Comparison of ENCODE assay signal across 1 cellular context in genomic region chr3:45760878-45761711, GRCh38.
A peak's percentile ranks its signal among the peaks of the same experiment; 100 is the strongest.
TF ChIP-seq lines count a peak whose summit lies in the region.

No MANE protein-coding gene starts in this region.

TF ChIP-seq in GM12878, 131 proteins besides CTCF, POLR2A, EP300 and RAD21 (continued from another document and continues in another):
- TF ChIP-seq, protein P1, sequence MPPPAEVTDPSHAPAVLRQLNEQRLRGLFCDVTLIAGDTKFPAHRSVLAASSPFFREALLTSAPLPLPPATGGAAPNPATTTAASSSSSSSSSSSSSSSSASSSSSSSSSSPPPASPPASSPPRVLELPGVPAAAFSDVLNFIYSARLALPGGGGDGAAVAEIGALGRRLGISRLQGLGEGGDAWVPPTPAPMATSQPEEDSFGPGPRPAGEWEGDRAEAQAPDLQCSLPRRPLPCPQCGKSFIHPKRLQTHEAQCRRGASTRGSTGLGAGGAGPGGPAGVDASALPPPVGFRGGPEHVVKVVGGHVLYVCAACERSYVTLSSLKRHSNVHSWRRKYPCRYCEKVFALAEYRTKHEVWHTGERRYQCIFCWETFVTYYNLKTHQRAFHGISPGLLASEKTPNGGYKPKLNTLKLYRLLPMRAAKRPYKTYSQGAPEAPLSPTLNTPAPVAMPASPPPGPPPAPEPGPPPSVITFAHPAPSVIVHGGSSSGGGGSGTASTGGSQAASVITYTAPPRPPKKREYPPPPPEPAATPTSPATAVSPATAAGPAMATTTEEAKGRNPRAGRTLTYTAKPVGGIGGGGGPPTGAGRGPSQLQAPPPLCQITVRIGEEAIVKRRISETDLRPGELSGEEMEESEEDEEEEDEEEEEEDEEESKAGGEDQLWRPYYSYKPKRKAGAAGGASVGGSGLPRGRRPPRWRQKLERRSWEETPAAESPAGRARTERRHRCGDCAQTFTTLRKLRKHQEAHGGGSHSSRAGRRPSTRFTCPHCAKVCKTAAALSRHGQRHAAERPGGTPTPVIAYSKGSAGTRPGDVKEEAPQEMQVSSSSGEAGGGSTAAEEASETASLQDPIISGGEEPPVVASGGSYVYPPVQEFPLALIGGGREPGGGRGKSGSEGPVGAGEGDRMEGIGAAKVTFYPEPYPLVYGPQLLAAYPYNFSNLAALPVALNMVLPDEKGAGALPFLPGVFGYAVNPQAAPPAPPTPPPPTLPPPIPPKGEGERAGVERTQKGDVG (CRISPR knock-in tag; IDR thresholded peaks at IDR 0.05), result no peak
- TF ChIP-seq LARP7 (IDR thresholded peaks at IDR 0.05) (no peak), NFXL1 (IDR thresholded peaks at IDR 0.05; ENCODE audit: borderline replicate concordance) (no peak), BCL3 (IDR thresholded peaks at IDR 0.05; ENCODE audit: borderline replicate concordance, insufficient read depth, low read depth, low read length, poor library complexity, severe bottlenecking) (no peak), ZSCAN29 (IDR thresholded peaks at IDR 0.05) (no peak), TAF1 (IDR thresholded peaks at IDR 0.05; ENCODE audit: borderline replicate concordance, low read depth, low read length) (no peak), CHD4 (IDR thresholded peaks at IDR 0.05) (no peak), PML (IDR thresholded peaks at IDR 0.05; ENCODE audit: low read length) (no peak), NR2C2 (IDR thresholded peaks at IDR 0.05; ENCODE audit: borderline replicate concordance, control insufficient read depth, insufficient read length, low read depth) (no peak), POU2F2 (IDR thresholded peaks at IDR 0.05; ENCODE audit: borderline replicate concordance, low read depth, low read length) (0 out of 3 replicates have a peak, but pooled peaks have one; percentile 12), EED (IDR thresholded peaks at IDR 0.05; ENCODE audit: low read depth) (peak; percentile 59), SREBF1 (IDR thresholded peaks at IDR 0.05; ENCODE audit: low read length) (no peak), MTA2 (IDR thresholded peaks at IDR 0.05; ENCODE audit: low read depth) (no peak), YY1 (IDR thresholded peaks at IDR 0.05; ENCODE audit: low read depth, low read length) (peak; percentile 69; the same call in 1 of the 2 replicates), BACH1 (IDR thresholded peaks at IDR 0.05; ENCODE audit: borderline replicate concordance) (no peak), RELB (IDR thresholded peaks at IDR 0.05; ENCODE audit: low read depth) (no peak), IRF4 (IDR thresholded peaks at IDR 0.05; ENCODE audit: low read depth, low read length) (0 out of 2 replicates have a peak, but pooled peaks have one; percentile 37), CEBPB (IDR thresholded peaks at IDR 0.05; ENCODE audit: borderline replicate concordance in 1 of 2, low read depth in 2 of 2, low read length in 2 of 2) (no peak), ZNF207 (IDR thresholded peaks at IDR 0.05; ENCODE audit: borderline replicate concordance) (no peak), SMAD1 (IDR thresholded peaks at IDR 0.05; ENCODE audit: low read depth, partially characterized antibody) (no peak), YBX1 (IDR thresholded peaks at IDR 0.05) (no peak), EZH2 (IDR thresholded peaks at IDR 0.05; ENCODE audit: borderline replicate concordance, control insufficient read depth, low read depth, low read length) (no peak), NFYA (IDR thresholded peaks at IDR 0.05; ENCODE audit: borderline replicate concordance, low read depth, low read length) (no peak), SMC3 (IDR thresholded peaks at IDR 0.05; ENCODE audit: borderline replicate concordance, low read length) (peak; percentile 96), KAT2A (conservative IDR thresholded peaks at IDR 0.05; ENCODE audit: control insufficient read depth, low read depth, low read length) (no peak)
- TF ChIP-seq, protein P2, sequence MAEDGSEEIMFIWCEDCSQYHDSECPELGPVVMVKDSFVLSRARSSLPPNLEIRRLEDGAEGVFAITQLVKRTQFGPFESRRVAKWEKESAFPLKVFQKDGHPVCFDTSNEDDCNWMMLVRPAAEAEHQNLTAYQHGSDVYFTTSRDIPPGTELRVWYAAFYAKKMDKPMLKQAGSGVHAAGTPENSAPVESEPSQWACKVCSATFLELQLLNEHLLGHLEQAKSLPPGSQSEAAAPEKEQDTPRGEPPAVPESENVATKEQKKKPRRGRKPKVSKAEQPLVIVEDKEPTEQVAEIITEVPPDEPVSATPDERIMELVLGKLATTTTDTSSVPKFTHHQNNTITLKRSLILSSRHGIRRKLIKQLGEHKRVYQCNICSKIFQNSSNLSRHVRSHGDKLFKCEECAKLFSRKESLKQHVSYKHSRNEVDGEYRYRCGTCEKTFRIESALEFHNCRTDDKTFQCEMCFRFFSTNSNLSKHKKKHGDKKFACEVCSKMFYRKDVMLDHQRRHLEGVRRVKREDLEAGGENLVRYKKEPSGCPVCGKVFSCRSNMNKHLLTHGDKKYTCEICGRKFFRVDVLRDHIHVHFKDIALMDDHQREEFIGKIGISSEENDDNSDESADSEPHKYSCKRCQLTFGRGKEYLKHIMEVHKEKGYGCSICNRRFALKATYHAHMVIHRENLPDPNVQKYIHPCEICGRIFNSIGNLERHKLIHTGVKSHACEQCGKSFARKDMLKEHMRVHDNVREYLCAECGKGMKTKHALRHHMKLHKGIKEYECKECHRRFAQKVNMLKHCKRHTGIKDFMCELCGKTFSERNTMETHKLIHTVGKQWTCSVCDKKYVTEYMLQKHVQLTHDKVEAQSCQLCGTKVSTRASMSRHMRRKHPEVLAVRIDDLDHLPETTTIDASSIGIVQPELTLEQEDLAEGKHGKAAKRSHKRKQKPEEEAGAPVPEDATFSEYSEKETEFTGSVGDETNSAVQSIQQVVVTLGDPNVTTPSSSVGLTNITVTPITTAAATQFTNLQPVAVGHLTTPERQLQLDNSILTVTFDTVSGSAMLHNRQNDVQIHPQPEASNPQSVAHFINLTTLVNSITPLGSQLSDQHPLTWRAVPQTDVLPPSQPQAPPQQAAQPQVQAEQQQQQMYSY (CRISPR knock-in tag; IDR thresholded peaks at IDR 0.05), result no peak
- TF ChIP-seq, protein P3, sequence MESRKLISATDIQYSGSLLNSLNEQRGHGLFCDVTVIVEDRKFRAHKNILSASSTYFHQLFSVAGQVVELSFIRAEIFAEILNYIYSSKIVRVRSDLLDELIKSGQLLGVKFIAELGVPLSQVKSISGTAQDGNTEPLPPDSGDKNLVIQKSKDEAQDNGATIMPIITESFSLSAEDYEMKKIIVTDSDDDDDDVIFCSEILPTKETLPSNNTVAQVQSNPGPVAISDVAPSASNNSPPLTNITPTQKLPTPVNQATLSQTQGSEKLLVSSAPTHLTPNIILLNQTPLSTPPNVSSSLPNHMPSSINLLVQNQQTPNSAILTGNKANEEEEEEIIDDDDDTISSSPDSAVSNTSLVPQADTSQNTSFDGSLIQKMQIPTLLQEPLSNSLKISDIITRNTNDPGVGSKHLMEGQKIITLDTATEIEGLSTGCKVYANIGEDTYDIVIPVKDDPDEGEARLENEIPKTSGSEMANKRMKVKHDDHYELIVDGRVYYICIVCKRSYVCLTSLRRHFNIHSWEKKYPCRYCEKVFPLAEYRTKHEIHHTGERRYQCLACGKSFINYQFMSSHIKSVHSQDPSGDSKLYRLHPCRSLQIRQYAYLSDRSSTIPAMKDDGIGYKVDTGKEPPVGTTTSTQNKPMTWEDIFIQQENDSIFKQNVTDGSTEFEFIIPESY (IDR thresholded peaks at IDR 0.05), result no peak
- TF ChIP-seq, protein P4, sequence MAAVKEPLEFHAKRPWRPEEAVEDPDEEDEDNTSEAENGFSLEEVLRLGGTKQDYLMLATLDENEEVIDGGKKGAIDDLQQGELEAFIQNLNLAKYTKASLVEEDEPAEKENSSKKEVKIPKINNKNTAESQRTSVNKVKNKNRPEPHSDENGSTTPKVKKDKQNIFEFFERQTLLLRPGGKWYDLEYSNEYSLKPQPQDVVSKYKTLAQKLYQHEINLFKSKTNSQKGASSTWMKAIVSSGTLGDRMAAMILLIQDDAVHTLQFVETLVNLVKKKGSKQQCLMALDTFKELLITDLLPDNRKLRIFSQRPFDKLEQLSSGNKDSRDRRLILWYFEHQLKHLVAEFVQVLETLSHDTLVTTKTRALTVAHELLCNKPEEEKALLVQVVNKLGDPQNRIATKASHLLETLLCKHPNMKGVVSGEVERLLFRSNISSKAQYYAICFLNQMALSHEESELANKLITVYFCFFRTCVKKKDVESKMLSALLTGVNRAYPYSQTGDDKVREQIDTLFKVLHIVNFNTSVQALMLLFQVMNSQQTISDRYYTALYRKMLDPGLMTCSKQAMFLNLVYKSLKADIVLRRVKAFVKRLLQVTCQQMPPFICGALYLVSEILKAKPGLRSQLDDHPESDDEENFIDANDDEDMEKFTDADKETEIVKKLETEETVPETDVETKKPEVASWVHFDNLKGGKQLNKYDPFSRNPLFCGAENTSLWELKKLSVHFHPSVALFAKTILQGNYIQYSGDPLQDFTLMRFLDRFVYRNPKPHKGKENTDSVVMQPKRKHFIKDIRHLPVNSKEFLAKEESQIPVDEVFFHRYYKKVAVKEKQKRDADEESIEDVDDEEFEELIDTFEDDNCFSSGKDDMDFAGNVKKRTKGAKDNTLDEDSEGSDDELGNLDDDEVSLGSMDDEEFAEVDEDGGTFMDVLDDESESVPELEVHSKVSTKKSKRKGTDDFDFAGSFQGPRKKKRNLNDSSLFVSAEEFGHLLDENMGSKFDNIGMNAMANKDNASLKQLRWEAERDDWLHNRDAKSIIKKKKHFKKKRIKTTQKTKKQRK (IDR thresholded peaks at IDR 0.05; ENCODE audit: low read depth, low read length), result no peak
- TF ChIP-seq, protein P5, sequence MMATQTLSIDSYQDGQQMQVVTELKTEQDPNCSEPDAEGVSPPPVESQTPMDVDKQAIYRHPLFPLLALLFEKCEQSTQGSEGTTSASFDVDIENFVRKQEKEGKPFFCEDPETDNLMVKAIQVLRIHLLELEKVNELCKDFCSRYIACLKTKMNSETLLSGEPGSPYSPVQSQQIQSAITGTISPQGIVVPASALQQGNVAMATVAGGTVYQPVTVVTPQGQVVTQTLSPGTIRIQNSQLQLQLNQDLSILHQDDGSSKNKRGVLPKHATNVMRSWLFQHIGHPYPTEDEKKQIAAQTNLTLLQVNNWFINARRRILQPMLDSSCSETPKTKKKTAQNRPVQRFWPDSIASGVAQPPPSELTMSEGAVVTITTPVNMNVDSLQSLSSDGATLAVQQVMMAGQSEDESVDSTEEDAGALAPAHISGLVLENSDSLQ (IDR thresholded peaks at IDR 0.05), result peak; percentile 24; the same call in 1 of the 2 replicates
- TF ChIP-seq, protein P6, sequence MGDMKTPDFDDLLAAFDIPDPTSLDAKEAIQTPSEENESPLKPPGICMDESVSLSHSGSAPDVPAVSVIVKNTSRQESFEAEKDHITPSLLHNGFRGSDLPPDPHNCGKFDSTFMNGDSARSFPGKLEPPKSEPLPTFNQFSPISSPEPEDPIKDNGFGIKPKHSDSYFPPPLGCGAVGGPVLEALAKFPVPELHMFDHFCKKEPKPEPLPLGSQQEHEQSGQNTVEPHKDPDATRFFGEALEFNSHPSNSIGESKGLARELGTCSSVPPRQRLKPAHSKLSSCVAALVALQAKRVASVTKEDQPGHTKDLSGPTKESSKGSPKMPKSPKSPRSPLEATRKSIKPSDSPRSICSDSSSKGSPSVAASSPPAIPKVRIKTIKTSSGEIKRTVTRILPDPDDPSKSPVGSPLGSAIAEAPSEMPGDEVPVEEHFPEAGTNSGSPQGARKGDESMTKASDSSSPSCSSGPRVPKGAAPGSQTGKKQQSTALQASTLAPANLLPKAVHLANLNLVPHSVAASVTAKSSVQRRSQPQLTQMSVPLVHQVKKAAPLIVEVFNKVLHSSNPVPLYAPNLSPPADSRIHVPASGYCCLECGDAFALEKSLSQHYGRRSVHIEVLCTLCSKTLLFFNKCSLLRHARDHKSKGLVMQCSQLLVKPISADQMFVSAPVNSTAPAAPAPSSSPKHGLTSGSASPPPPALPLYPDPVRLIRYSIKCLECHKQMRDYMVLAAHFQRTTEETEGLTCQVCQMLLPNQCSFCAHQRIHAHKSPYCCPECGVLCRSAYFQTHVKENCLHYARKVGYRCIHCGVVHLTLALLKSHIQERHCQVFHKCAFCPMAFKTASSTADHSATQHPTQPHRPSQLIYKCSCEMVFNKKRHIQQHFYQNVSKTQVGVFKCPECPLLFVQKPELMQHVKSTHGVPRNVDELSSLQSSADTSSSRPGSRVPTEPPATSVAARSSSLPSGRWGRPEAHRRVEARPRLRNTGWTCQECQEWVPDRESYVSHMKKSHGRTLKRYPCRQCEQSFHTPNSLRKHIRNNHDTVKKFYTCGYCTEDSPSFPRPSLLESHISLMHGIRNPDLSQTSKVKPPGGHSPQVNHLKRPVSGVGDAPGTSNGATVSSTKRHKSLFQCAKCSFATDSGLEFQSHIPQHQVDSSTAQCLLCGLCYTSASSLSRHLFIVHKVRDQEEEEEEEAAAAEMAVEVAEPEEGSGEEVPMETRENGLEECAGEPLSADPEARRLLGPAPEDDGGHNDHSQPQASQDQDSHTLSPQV (IDR thresholded peaks at IDR 0.05), result no peak
- TF ChIP-seq, protein P7, sequence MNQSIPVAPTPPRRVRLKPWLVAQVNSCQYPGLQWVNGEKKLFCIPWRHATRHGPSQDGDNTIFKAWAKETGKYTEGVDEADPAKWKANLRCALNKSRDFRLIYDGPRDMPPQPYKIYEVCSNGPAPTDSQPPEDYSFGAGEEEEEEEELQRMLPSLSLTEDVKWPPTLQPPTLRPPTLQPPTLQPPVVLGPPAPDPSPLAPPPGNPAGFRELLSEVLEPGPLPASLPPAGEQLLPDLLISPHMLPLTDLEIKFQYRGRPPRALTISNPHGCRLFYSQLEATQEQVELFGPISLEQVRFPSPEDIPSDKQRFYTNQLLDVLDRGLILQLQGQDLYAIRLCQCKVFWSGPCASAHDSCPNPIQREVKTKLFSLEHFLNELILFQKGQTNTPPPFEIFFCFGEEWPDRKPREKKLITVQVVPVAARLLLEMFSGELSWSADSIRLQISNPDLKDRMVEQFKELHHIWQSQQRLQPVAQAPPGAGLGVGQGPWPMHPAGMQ (IDR thresholded peaks at IDR 0.05; ENCODE audit: borderline replicate concordance), result no peak
